In the genomic region with DNA sequence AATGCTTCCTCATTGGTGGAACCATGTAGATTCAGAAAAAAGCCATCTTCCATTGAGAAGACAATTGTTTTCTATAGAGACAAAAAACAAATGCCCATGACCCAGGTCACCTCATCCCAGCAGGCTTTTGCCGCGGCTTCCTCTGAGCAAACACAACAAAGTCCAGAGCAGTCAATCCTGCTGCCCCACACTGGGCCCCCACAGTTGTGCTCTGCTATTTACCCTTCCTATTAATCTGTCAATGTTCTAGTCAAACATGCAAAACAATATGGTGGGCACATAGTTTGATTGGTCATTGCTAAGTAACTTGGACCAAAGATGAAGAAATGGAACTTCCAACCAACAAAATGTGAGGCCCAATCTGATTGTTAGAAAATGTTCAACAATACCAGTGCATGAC, we compare ENCODE assay signal across 1 cellular context.
TF ChIP-seq lines count a peak whose summit lies in the region.

No MANE protein-coding gene starts in this region.

TF ChIP-seq in HepG2, 621 proteins besides CTCF, POLR2A, EP300 and RAD21 (continued from another document):
- TF ChIP-seq RARA (CRISPR knock-in tag; IDR thresholded peaks at IDR 0.05) (peak; percentile 73), KDM6A (CRISPR knock-in tag; IDR thresholded peaks at IDR 0.05; ENCODE audit: low read depth) (0 out of 2 replicates have a peak, but pooled peaks have one; percentile 21), STAT5B (CRISPR knock-in tag; IDR thresholded peaks at IDR 0.05) (no peak), HHEX (CRISPR knock-in tag; IDR thresholded peaks at IDR 0.05) (peak; percentile 51; the same call in 1 of the 2 replicates), RNF2 (conservative IDR thresholded peaks at IDR 0.05; ENCODE audit: low read depth) (no peak), SMC3 (IDR thresholded peaks at IDR 0.05; ENCODE audit: low read length) (no peak), NR2C2 (CRISPR knock-in tag; IDR thresholded peaks at IDR 0.05; ENCODE audit: borderline replicate concordance) (no peak), SOX5 (CRISPR knock-in tag; IDR thresholded peaks at IDR 0.05; ENCODE audit: borderline replicate concordance) (peak; percentile 86), TMF1 (CRISPR knock-in tag; IDR thresholded peaks at IDR 0.05; ENCODE audit: low read depth) (no peak), ZFYVE20 (CRISPR knock-in tag; IDR thresholded peaks at IDR 0.05; ENCODE audit: borderline replicate concordance, low read depth) (no peak), NR2F6 (IDR thresholded peaks at IDR 0.05) (peak; percentile 58), NR2F6 (CRISPR knock-in tag; IDR thresholded peaks at IDR 0.05) (no peak), RXRB (CRISPR knock-in tag; IDR thresholded peaks at IDR 0.05; ENCODE audit: borderline replicate concordance) (peak; percentile 70), MIXL1 (CRISPR knock-in tag; IDR thresholded peaks at IDR 0.05) (peak; percentile 35; the same call in 1 of the 2 replicates), WIZ (CRISPR knock-in tag; IDR thresholded peaks at IDR 0.05) (peak; percentile 54; the same call in 1 of the 2 replicates), NCOA2 (CRISPR knock-in tag; IDR thresholded peaks at IDR 0.05) (peak; percentile 30; the same call in 1 of the 2 replicates), ZNF644 (CRISPR knock-in tag; IDR thresholded peaks at IDR 0.05; ENCODE audit: low read depth) (peak; percentile 84), MTA1 (CRISPR knock-in tag; IDR thresholded peaks at IDR 0.05; ENCODE audit: borderline replicate concordance) (no peak), ZNF652 (CRISPR knock-in tag; IDR thresholded peaks at IDR 0.05; ENCODE audit: borderline replicate concordance, low read depth) (no peak), ZSCAN25 (CRISPR knock-in tag; IDR thresholded peaks at IDR 0.05) (no peak), SALL1 (CRISPR knock-in tag; IDR thresholded peaks at IDR 0.05) (peak; percentile 80), RXRA (CRISPR knock-in tag; IDR thresholded peaks at IDR 0.05) (peak; percentile 19; the same call in 1 of the 2 replicates), ZNF207 (IDR thresholded peaks at IDR 0.05; ENCODE audit: borderline replicate concordance) (no peak), ZNF331 (CRISPR knock-in tag; IDR thresholded peaks at IDR 0.05) (0 out of 2 replicates have a peak, but pooled peaks have one; percentile 13), ZMYM3 (CRISPR knock-in tag; IDR thresholded peaks at IDR 0.05) (no peak), ZNF766 (CRISPR knock-in tag; IDR thresholded peaks at IDR 0.05; ENCODE audit: borderline replicate concordance) (no peak), FOXA3 (CRISPR knock-in tag; IDR thresholded peaks at IDR 0.05) (peak; percentile 46; the same call in 1 of the 2 replicates), FOXP1 (IDR thresholded peaks at IDR 0.05) (no peak), FOXP1 (CRISPR knock-in tag; IDR thresholded peaks at IDR 0.05) (peak; percentile 76)
- TF ChIP-seq, protein P1, sequence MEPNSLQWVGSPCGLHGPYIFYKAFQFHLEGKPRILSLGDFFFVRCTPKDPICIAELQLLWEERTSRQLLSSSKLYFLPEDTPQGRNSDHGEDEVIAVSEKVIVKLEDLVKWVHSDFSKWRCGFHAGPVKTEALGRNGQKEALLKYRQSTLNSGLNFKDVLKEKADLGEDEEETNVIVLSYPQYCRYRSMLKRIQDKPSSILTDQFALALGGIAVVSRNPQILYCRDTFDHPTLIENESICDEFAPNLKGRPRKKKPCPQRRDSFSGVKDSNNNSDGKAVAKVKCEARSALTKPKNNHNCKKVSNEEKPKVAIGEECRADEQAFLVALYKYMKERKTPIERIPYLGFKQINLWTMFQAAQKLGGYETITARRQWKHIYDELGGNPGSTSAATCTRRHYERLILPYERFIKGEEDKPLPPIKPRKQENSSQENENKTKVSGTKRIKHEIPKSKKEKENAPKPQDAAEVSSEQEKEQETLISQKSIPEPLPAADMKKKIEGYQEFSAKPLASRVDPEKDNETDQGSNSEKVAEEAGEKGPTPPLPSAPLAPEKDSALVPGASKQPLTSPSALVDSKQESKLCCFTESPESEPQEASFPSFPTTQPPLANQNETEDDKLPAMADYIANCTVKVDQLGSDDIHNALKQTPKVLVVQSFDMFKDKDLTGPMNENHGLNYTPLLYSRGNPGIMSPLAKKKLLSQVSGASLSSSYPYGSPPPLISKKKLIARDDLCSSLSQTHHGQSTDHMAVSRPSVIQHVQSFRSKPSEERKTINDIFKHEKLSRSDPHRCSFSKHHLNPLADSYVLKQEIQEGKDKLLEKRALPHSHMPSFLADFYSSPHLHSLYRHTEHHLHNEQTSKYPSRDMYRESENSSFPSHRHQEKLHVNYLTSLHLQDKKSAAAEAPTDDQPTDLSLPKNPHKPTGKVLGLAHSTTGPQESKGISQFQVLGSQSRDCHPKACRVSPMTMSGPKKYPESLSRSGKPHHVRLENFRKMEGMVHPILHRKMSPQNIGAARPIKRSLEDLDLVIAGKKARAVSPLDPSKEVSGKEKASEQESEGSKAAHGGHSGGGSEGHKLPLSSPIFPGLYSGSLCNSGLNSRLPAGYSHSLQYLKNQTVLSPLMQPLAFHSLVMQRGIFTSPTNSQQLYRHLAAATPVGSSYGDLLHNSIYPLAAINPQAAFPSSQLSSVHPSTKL (CRISPR knock-in tag; IDR thresholded peaks at IDR 0.05), result peak; percentile 34; the same call in 1 of the 2 replicates
- TF ChIP-seq, protein P2, sequence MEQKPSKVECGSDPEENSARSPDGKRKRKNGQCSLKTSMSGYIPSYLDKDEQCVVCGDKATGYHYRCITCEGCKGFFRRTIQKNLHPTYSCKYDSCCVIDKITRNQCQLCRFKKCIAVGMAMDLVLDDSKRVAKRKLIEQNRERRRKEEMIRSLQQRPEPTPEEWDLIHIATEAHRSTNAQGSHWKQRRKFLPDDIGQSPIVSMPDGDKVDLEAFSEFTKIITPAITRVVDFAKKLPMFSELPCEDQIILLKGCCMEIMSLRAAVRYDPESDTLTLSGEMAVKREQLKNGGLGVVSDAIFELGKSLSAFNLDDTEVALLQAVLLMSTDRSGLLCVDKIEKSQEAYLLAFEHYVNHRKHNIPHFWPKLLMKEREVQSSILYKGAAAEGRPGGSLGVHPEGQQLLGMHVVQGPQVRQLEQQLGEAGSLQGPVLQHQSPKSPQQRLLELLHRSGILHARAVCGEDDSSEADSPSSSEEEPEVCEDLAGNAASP (CRISPR knock-in tag; IDR thresholded peaks at IDR 0.05; ENCODE audit: borderline replicate concordance), result 0 out of 2 replicates have a peak, but pooled peaks have one; percentile 10
- TF ChIP-seq, protein P3, sequence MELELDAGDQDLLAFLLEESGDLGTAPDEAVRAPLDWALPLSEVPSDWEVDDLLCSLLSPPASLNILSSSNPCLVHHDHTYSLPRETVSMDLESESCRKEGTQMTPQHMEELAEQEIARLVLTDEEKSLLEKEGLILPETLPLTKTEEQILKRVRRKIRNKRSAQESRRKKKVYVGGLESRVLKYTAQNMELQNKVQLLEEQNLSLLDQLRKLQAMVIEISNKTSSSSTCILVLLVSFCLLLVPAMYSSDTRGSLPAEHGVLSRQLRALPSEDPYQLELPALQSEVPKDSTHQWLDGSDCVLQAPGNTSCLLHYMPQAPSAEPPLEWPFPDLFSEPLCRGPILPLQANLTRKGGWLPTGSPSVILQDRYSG (CRISPR knock-in tag; IDR thresholded peaks at IDR 0.05), result no peak
- TF ChIP-seq, protein P4, sequence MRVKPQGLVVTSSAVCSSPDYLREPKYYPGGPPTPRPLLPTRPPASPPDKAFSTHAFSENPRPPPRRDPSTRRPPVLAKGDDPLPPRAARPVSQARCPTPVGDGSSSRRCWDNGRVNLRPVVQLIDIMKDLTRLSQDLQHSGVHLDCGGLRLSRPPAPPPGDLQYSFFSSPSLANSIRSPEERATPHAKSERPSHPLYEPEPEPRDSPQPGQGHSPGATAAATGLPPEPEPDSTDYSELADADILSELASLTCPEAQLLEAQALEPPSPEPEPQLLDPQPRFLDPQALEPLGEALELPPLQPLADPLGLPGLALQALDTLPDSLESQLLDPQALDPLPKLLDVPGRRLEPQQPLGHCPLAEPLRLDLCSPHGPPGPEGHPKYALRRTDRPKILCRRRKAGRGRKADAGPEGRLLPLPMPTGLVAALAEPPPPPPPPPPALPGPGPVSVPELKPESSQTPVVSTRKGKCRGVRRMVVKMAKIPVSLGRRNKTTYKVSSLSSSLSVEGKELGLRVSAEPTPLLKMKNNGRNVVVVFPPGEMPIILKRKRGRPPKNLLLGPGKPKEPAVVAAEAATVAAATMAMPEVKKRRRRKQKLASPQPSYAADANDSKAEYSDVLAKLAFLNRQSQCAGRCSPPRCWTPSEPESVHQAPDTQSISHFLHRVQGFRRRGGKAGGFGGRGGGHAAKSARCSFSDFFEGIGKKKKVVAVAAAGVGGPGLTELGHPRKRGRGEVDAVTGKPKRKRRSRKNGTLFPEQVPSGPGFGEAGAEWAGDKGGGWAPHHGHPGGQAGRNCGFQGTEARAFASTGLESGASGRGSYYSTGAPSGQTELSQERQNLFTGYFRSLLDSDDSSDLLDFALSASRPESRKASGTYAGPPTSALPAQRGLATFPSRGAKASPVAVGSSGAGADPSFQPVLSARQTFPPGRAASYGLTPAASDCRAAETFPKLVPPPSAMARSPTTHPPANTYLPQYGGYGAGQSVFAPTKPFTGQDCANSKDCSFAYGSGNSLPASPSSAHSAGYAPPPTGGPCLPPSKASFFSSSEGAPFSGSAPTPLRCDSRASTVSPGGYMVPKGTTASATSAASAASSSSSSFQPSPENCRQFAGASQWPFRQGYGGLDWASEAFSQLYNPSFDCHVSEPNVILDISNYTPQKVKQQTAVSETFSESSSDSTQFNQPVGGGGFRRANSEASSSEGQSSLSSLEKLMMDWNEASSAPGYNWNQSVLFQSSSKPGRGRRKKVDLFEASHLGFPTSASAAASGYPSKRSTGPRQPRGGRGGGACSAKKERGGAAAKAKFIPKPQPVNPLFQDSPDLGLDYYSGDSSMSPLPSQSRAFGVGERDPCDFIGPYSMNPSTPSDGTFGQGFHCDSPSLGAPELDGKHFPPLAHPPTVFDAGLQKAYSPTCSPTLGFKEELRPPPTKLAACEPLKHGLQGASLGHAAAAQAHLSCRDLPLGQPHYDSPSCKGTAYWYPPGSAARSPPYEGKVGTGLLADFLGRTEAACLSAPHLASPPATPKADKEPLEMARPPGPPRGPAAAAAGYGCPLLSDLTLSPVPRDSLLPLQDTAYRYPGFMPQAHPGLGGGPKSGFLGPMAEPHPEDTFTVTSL (CRISPR knock-in tag; IDR thresholded peaks at IDR 0.05; ENCODE audit: borderline replicate concordance), result peak; percentile 60; the same call in 1 of the 2 replicates
- TF ChIP-seq, protein P5, sequence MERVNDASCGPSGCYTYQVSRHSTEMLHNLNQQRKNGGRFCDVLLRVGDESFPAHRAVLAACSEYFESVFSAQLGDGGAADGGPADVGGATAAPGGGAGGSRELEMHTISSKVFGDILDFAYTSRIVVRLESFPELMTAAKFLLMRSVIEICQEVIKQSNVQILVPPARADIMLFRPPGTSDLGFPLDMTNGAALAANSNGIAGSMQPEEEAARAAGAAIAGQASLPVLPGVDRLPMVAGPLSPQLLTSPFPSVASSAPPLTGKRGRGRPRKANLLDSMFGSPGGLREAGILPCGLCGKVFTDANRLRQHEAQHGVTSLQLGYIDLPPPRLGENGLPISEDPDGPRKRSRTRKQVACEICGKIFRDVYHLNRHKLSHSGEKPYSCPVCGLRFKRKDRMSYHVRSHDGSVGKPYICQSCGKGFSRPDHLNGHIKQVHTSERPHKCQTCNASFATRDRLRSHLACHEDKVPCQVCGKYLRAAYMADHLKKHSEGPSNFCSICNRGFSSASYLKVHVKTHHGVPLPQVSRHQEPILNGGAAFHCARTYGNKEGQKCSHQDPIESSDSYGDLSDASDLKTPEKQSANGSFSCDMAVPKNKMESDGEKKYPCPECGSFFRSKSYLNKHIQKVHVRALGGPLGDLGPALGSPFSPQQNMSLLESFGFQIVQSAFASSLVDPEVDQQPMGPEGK (CRISPR knock-in tag; IDR thresholded peaks at IDR 0.05), result peak; percentile 82
- TF ChIP-seq, protein P6, sequence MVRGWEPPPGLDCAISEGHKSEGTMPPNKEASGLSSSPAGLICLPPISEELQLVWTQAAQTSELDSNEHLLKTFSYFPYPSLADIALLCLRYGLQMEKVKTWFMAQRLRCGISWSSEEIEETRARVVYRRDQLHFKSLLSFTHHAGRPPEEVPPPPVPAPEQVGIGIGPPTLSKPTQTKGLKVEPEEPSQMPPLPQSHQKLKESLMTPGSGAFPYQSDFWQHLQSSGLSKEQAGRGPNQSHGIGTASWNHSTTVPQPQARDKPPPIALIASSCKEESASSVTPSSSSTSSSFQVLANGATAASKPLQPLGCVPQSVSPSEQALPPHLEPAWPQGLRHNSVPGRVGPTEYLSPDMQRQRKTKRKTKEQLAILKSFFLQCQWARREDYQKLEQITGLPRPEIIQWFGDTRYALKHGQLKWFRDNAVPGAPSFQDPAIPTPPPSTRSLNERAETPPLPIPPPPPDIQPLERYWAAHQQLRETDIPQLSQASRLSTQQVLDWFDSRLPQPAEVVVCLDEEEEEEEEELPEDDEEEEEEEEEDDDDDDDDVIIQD (CRISPR knock-in tag; IDR thresholded peaks at IDR 0.05; ENCODE audit: low read depth), result peak; percentile 65; the same call in 1 of the 2 replicates
- TF ChIP-seq, protein P7, sequence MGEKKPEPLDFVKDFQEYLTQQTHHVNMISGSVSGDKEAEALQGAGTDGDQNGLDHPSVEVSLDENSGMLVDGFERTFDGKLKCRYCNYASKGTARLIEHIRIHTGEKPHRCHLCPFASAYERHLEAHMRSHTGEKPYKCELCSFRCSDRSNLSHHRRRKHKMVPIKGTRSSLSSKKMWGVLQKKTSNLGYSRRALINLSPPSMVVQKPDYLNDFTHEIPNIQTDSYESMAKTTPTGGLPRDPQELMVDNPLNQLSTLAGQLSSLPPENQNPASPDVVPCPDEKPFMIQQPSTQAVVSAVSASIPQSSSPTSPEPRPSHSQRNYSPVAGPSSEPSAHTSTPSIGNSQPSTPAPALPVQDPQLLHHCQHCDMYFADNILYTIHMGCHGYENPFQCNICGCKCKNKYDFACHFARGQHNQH (CRISPR knock-in tag; IDR thresholded peaks at IDR 0.05), result 0 out of 2 replicates have a peak, but pooled peaks have one; percentile 24
